22 cellular contexts compared by ENCODE assay signal in the genomic region with DNA sequence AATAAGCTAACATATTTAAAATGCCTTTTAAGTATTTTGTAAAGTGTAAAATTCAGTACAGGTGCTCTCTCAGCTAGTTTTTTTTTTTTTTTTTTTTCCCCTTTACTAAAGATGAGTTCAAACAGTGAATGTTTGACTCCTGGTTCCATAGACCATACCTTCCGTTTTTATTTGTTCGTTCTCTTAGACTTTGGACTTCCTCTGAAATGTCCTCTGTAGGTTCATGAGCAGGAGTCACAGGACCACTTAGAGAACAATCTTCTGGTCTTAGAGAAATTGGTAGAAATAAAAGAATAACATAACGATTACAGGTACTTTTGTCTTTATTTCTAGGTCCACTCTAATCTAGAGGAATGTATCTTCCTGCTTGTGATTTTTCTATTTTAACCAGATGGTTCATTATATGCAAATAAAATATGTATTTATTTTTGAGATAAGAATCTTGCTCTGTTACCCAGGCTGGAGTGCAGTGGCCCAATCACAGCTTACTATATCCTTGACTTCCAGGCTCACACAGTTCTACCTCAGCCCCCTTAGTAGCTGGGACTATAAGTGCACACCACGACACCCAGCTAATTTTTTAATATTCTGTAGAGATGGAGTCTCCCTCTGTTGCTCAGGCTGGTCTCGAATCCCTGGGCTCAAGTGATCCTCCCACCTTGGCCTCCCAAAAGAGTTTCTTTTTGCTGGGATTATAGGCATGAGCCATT. TPM values are rescaled to one million over a fixed set of nuclear protein-coding genes. Genes with fewer than 3 reads are reported as not detected.
DNase-seq lines count a peak whose midpoint lies in the region; ATAC-seq, FAIRE-seq and TF ChIP-seq lines count a peak whose summit lies in the region.
"Had no signal": no experiment of that assay in that cellular context is flagged by ENCODE, and none has a peak within 500 bp of the region (broad histone marks: within the 10 kb centered on the region; RNA-seq: fewer than 3 reads in every experiment).

No MANE protein-coding gene starts in this region.

- no peak overlapping the region for H3K18ac ChIP-seq in H1 (ENCODE audit: extremely low read depth, low read length)

- TF ChIP-seq CTCF in H1 (IDR thresholded peaks at IDR 0.05; ENCODE audit: control extremely low read depth in 1 of 3, insufficient read depth in 1 of 3, low read depth in 1 of 3, low read length in 3 of 3) = no peak
- TF ChIP-seq CTCF in mucosa of descending colon (IDR thresholded peaks at IDR 0.05) = no peak
- TF ChIP-seq CTCF in foreskin fibroblast (IDR thresholded peaks at IDR 0.05; ENCODE audit: low read depth, low read length) = no peak

- no peak overlapping the region for H3K14ac ChIP-seq in H1 (ENCODE audit: insufficient read length)

- no peaks in the 10 kb centered on the region for H4K20me1 ChIP-seq in H1 (replicated peaks in 1 of 2; ENCODE audit: control insufficient read depth in 1 of 2, insufficient read depth in 2 of 2, low read length in 2 of 2)
- H4K20me1 ChIP-seq: BLaER1 had no signal

- H2BK12ac ChIP-seq in H1 (ENCODE audit: low read depth, low read length) = no peak overlapping the region

- H3K27me3 ChIP-seq in H1 (replicated peaks in 1 of 4; ENCODE audit: control insufficient read depth in 3 of 4, extremely low read depth in 1 of 4, insufficient read depth in 3 of 4, low read length in 3 of 4) = no peaks in the 10 kb centered on the region
- no peaks in the 10 kb centered on the region for H3K27me3 ChIP-seq in CD4-positive, alpha-beta memory T cell (ENCODE audit: insufficient read depth, low read length)
- H3K27me3 ChIP-seq: BLaER1, SJSA1 had no signal

- no peaks in the 10 kb centered on the region for H3K23me2 ChIP-seq in H1 (ENCODE audit: low read depth, low read length)

- H2BK20ac ChIP-seq in H1 (ENCODE audit: low read length) = no peak overlapping the region

- H3K79me1 ChIP-seq in H1 (ENCODE audit: low read depth, low read length) = no peaks in the 10 kb centered on the region

- no peaks in the 10 kb centered on the region for H3K27me3 Mint-ChIP-seq in CD4-positive, alpha-beta memory T cell
- H3K27me3 Mint-ChIP-seq: CD4-positive, alpha-beta T cell; IgD-negative memory B cell had no signal

- POLR2A ChIA-PET in H1 (lab: Charles Lee; ENCODE audit: partially characterized antibody) = no interaction called here
- POLR2A ChIA-PET in CD4-positive, alpha-beta memory T cell (lab: Charles Lee; ENCODE audit: partially characterized antibody) = interaction anchor here (0.6 to 1.2 kb wide), 5 partner anchors 12 to 206 kb away, joined by 3 to 4 read pairs (median 3); no protein-coding TSS in a partner anchor

- peaks cover 0 to 3% (median 2%) of the 10 kb centered on the region in 4 donors for H3K4me1 Mint-ChIP-seq in CD4-positive, alpha-beta memory T cell
- H3K4me1 Mint-ChIP-seq: H9, IgD-negative memory B cell had no signal

- no peak overlapping the region for H2BK120ac ChIP-seq in H1 (replicated peaks; ENCODE audit: low read depth, low read length)

- H3K27ac ChIP-seq in H1 (ENCODE audit: low read depth, low read length) = no peak overlapping the region
- no peak overlapping the region for H3K27ac ChIP-seq in CD4-positive, alpha-beta memory T cell (ENCODE audit: low read depth, low read length)
- H3K27ac ChIP-seq: BLaER1, HL-60, SJSA1 had no signal

- CTCF ChIA-PET in H1 (lab: Charles Lee; ENCODE audit: partially characterized antibody) = interaction anchor here (0.8 kb wide), 1 partner anchor 95 kb away, joined by 3 read pairs; no protein-coding TSS in a partner anchor
- CTCF ChIA-PET in CD4-positive, alpha-beta memory T cell (lab: Charles Lee; ENCODE audit: partially characterized antibody) = interaction anchor here (0.9 to 1.3 kb wide), 2 partner anchors 18 to 38 kb away, joined by 3 read pairs; no protein-coding TSS in a partner anchor

- H2BK15ac ChIP-seq in H1 (ENCODE audit: low read length) = no peak overlapping the region

- FAIRE-seq in H1 (lab: Jason Lieb, UNC) = peak; percentile 62

- H3K36me3 Mint-ChIP-seq in CD4-positive, alpha-beta memory T cell = peaks cover 21 to 27% of the 10 kb centered on the region in 2 donors

- H3K27ac Mint-ChIP-seq in CD4-positive, alpha-beta memory T cell = no peak overlapping the region
- H3K27ac Mint-ChIP-seq: CD4-positive, alpha-beta T cell; HFFc6; IgD-negative memory B cell had no signal

- H3K4me3 ChIP-seq in H1 (ENCODE audit: extremely low read depth in 1 of 4, insufficient read depth in 2 of 4, low read depth in 3 of 4, low read length in 4 of 4) = no peak overlapping the region
- no peak overlapping the region for H3K4me3 ChIP-seq in mucosa of descending colon
- H3K4me3 ChIP-seq in foreskin fibroblast (ENCODE audit: low read depth in 1 of 2, low read length in 2 of 2) = no peak overlapping the region
- H3K4me3 ChIP-seq in CD4-positive, alpha-beta memory T cell (ENCODE audit: low read length in 2 of 2) = no peak overlapping the region
- H3K4me3 ChIP-seq: BLaER1, SJSA1 had no signal

- H3K4me1 ChIP-seq in H1 (replicated peaks in 1 of 4; ENCODE audit: control insufficient read depth in 3 of 4, insufficient read depth in 4 of 4, low read length in 3 of 4) (no peaks in the 10 kb centered on the region), mucosa of descending colon (ENCODE audit: low read depth) (no peaks in the 10 kb centered on the region)
- no peaks in the 10 kb centered on the region for H3K4me1 ChIP-seq in CD4-positive, alpha-beta memory T cell (ENCODE audit: insufficient read depth, low read length)
- H3K4me1 ChIP-seq: BLaER1, SJSA1 had no signal

- no peak for TF ChIP-seq EP300 in H1 (IDR thresholded peaks at IDR 0.05; ENCODE audit: borderline replicate concordance in 1 of 2, low read depth in 2 of 2, low read length in 2 of 2)

- no peak overlapping the region for H4K91ac ChIP-seq in H1 (replicated peaks; ENCODE audit: insufficient read length, low read length)

- no peak overlapping the region for H3K4me3 Mint-ChIP-seq in CD4-positive, alpha-beta memory T cell
- H3K4me3 Mint-ChIP-seq: CD4-positive, alpha-beta T cell; H9; HFFc6; IgD-negative memory B cell had no signal

- H4K5ac ChIP-seq in H1 (ENCODE audit: insufficient read length, low read depth, low read length) = no peak overlapping the region

- no peak overlapping the region for H3K4ac ChIP-seq in H1 (replicated peaks; ENCODE audit: insufficient read length, low read depth, low read length)

- no peak for TF ChIP-seq RAD21 in H1 (IDR thresholded peaks at IDR 0.05 in 1 of 2, conservative IDR thresholded peaks at IDR 0.05 in 1 of 2; ENCODE audit: low read depth in 2 of 2, low read length in 2 of 2)

- no peaks in the 10 kb centered on the region for H3K79me2 ChIP-seq in H1 (ENCODE audit: control insufficient read depth in 1 of 2, insufficient read depth in 2 of 2, low read length in 2 of 2)

- no peak overlapping the region for H2AFZ ChIP-seq in H1 (ENCODE audit: low read length)

- H3K23ac ChIP-seq in H1 (ENCODE audit: insufficient read length) = no peak overlapping the region

- TF ChIP-seq POLR2A in H1 (IDR thresholded peaks at IDR 0.05; ENCODE audit: control extremely low read depth in 1 of 2, low read depth in 2 of 2, low read length in 2 of 2) = no peak

- no peaks in the 10 kb centered on the region for H3K9me3 Mint-ChIP-seq in CD4-positive, alpha-beta memory T cell
- H3K9me3 Mint-ChIP-seq: CD4-positive, alpha-beta T cell; H9; HFFc6; IgD-negative memory B cell had no signal

- no peak overlapping the region for H2BK5ac ChIP-seq in H1 (ENCODE audit: low read depth, low read length)

- no peak overlapping the region for H3K4me2 ChIP-seq in H1 (ENCODE audit: insufficient read depth in 1 of 2, low read depth in 2 of 2, low read length in 2 of 2)
- H3K4me2 ChIP-seq: BLaER1 had no signal

- H3K9ac ChIP-seq in H1 (replicated peaks in 1 of 4; ENCODE audit: extremely low read depth in 1 of 4, low read depth in 3 of 4, low read length in 3 of 4) = no peak overlapping the region
- H3K9ac ChIP-seq: BLaER1 had no signal

- H3K56ac ChIP-seq in H1 (replicated peaks; ENCODE audit: insufficient read length, low read depth, low read length) = no peak overlapping the region

- ATAC-seq in mucosa of descending colon (peak; percentile 57), GM18870 (IDR thresholded peaks at IDR 0.05; ENCODE audit: unreplicated experiment) (no peak)
- ATAC-seq: Right ventricle myocardium inferior had no signal

- no peaks in the 10 kb centered on the region for H3K9me3 ChIP-seq in H1 (ENCODE audit: insufficient read depth in 2 of 2, low read depth in 1 of 2, low read length in 1 of 2)
- H3K9me3 ChIP-seq in mucosa of descending colon = no peaks in the 10 kb centered on the region
- H3K9me3 ChIP-seq in CD4-positive, alpha-beta memory T cell (ENCODE audit: control insufficient read depth in 1 of 2, low read length in 2 of 2) = no peaks in the 10 kb centered on the region
- H3K9me3 ChIP-seq: BLaER1, SJSA1 had no signal

- H3K36me3 ChIP-seq in H1 (ENCODE audit: control insufficient read depth in 2 of 4, insufficient read depth in 4 of 4, low read length in 3 of 4) = peaks cover 0 to 40% (median 10%) of the 10 kb centered on the region in 4 experiments; a peak in 6 of 8 replicates
- no peaks in the 10 kb centered on the region for H3K36me3 ChIP-seq in mucosa of descending colon (ENCODE audit: low read depth)
- H3K36me3 ChIP-seq in CD4-positive, alpha-beta memory T cell (ENCODE audit: insufficient read depth, low read length) = peaks cover 9% of the 10 kb centered on the region

- peak; percentile 81 for DNase-seq in DMS53 (lab: John Stamatoyannopoulos, UW)
- peak; percentile 12 for DNase-seq in HuH-7 (ENCODE audit: low spot score)
- no peak for DNase-seq in H1 (ENCODE audit: low read depth in 1 of 2, low spot score in 2 of 2)
- no peak for DNase-seq in mucosa of descending colon
- DNase-seq in foreskin fibroblast = no peak
- no peak for DNase-seq in CD4-positive, alpha-beta memory T cell
- DNase-seq: CD4-positive, alpha-beta T cell; EL; H9; HFFc6; MV-4-11; NCI-H1694; NCI-H2081; NCI-H2171 treated with DMSO at 0.1 percent for 48 hours; NCI-H524 treated with DMSO at 0.1 percent for 48 hours; OCI-M1 had no signal

- intact Hi-C loops in mucosa of descending colon (cut with DNase I, micrococcal nuclease) = no loop called here
- intact Hi-C loops in CD4-positive, alpha-beta memory T cell (cut with micrococcal nuclease) = loop anchor here (5.0 kb wide), 1 partner anchor 63 kb away; no protein-coding TSS in a partner anchor

- 94% methylated on average over 5 of the region's 5 CpGs; no CpG with 5 or more reads in 1 of the 2 experiments for WGBS in H1 (ENCODE audit: extremely low coverage in 1 of 2, insufficient coverage in 1 of 2, insufficient read length in 1 of 2, insufficient replicate concordance in 2 of 2, low coverage in 1 of 2, low lambda C conversion rate in 2 of 2, missing lambda C conversion rate in 1 of 2), 2 experiments

- no peak overlapping the region for H2AK5ac ChIP-seq in H1 (ENCODE audit: low read depth, low read length)

- H4K8ac ChIP-seq in H1 (ENCODE audit: extremely low read depth, insufficient read depth, low read length) = no peak overlapping the region

RNA-seq across cellular contexts. Expression of a gene that starts 25.8 kb away (rescaled TPM):
- 26.6 and 29.0 TPM in 2 replicates for total RNA-seq in H1 (2021; fragmentation: NEBNext Ultra II Directional; extraction: Animal tissue kit (Norgen Biotek cat#: 25700))
- 5.6 and 8.3 TPM in 2 replicates for polyA plus RNA-seq in H1 (2011; rRNA removed)
- polyA plus RNA-seq in H1 (2011; cell fraction: cytosol; rRNA removed) = 10.1 TPM
- 3.0 TPM for polyA plus RNA-seq in H1 (2011; cell fraction: nucleus; rRNA removed)
- 5.3 to 10.9 TPM (median 6.2 TPM) in 4 replicates for polyA plus RNA-seq in H1 (2012, experiment 1 of 2)
- 1.3 TPM for polyA plus RNA-seq in H1 (2012, experiment 2 of 2)
- 20.4 TPM for polyA plus RNA-seq in H1 (2013, experiment 1 of 2)
- polyA plus RNA-seq in H1 (2013, experiment 2 of 2) = 19.5 TPM
- 7.3 and 9.1 TPM in 2 replicates for polyA minus RNA-seq in H1 (2011; rRNA and poly(A)+ RNA removed)
- polyA minus RNA-seq in H1 (2011; cell fraction: cytosol; rRNA and poly(A)+ RNA removed) = 11.1 TPM
- 11.0 TPM for polyA minus RNA-seq in H1 (2011; cell fraction: nucleus; rRNA and poly(A)+ RNA removed)
- 10 to 100 TPM in 1 of 3 donors, 1 to 10 TPM in 2; 8.1 to 14.4 (median 9.5) TPM for total RNA-seq in mucosa of descending colon
- total RNA-seq in CD4-positive, alpha-beta memory T cell = 10 to 100 TPM; 47.1 to 47.3 TPM
- polyA plus RNA-seq in CD4-positive, alpha-beta memory T cell = 10 to 100 TPM; 25.0 to 50.0 TPM

RNA-seq across cellular contexts. Expression of a gene that starts 35.6 kb away (rescaled TPM):
- total RNA-seq in H1 (2021; fragmentation: NEBNext Ultra II Directional; extraction: Animal tissue kit (Norgen Biotek cat#: 25700)) = 54.1 and 56.4 TPM in 2 replicates
- 22.8 and 25.5 TPM in 2 replicates for polyA plus RNA-seq in H1 (2011; rRNA removed)
- 32.1 TPM for polyA plus RNA-seq in H1 (2011; cell fraction: cytosol; rRNA removed)
- polyA plus RNA-seq in H1 (2011; cell fraction: nucleus; rRNA removed) = 13.5 TPM
- polyA plus RNA-seq in H1 (2012, experiment 1 of 2) = 22.2 to 34.0 TPM (median 23.3 TPM) in 4 replicates
- polyA plus RNA-seq in H1 (2012, experiment 2 of 2) = 17.9 TPM
- 29.0 TPM for polyA plus RNA-seq in H1 (2013, experiment 1 of 2)
- polyA plus RNA-seq in H1 (2013, experiment 2 of 2) = 34.7 TPM
- polyA minus RNA-seq in H1 (2011; rRNA and poly(A)+ RNA removed) = 17.4 and 17.7 TPM in 2 replicates
- polyA minus RNA-seq in H1 (2011; cell fraction: cytosol; rRNA and poly(A)+ RNA removed) = 26.2 TPM
- polyA minus RNA-seq in H1 (2011; cell fraction: nucleus; rRNA and poly(A)+ RNA removed) = 23.0 TPM
- 10 to 100 TPM; 19.9 to 33.1 (median 21.4) TPM for total RNA-seq in mucosa of descending colon
- total RNA-seq in CD4-positive, alpha-beta memory T cell = 10 to 100 TPM; 10.0 to 15.2 TPM
- polyA plus RNA-seq in CD4-positive, alpha-beta memory T cell = 10 to 100 TPM; 10.0 to 16.2 TPM

RNA-seq across cellular contexts. Expression of a gene that starts 48.8 kb away (rescaled TPM):
- total RNA-seq in H1 (2021; fragmentation: NEBNext Ultra II Directional; extraction: Animal tissue kit (Norgen Biotek cat#: 25700)) = 103 and 107 TPM in 2 replicates
- polyA plus RNA-seq in H1 (2011; rRNA removed) = 21.9 and 45.1 TPM in 2 replicates
- polyA plus RNA-seq in H1 (2011; cell fraction: cytosol; rRNA removed) = 78.1 TPM
- 19.4 TPM for polyA plus RNA-seq in H1 (2011; cell fraction: nucleus; rRNA removed)
- 74.0 to 137 TPM (median 78.3 TPM) in 4 replicates for polyA plus RNA-seq in H1 (2012, experiment 1 of 2)
- 14.0 TPM for polyA plus RNA-seq in H1 (2012, experiment 2 of 2)
- polyA plus RNA-seq in H1 (2013, experiment 1 of 2) = 91.9 TPM
- polyA plus RNA-seq in H1 (2013, experiment 2 of 2) = 93.3 TPM
- 45.6 and 52.7 TPM in 2 replicates for polyA minus RNA-seq in H1 (2011; rRNA and poly(A)+ RNA removed)
- 43.3 TPM for polyA minus RNA-seq in H1 (2011; cell fraction: cytosol; rRNA and poly(A)+ RNA removed)
- polyA minus RNA-seq in H1 (2011; cell fraction: nucleus; rRNA and poly(A)+ RNA removed) = 77.9 TPM
- 10 to 100 TPM; 68.1 to 70.3 (median 69.7) TPM for total RNA-seq in mucosa of descending colon
- total RNA-seq in CD4-positive, alpha-beta memory T cell = 10 to 100 TPM; 85.7 to 86.0 TPM
- 10 to 100 TPM; 47.5 to 68.7 TPM for polyA plus RNA-seq in CD4-positive, alpha-beta memory T cell

Comparison
In these comparisons a context has a peak if more than half of its experiments do, and no peak if none do; other contexts are left out.
1. DNase-seq: peak in DMS53 (single experiment) and HuH-7 (single experiment); none in H1 (0 of 2), mucosa of descending colon (0 of 3), foreskin fibroblast (0 of 2) and CD4-positive, alpha-beta memory T cell (0 of 5).